22 cellular contexts compared by ENCODE assay signal in the genomic region with DNA sequence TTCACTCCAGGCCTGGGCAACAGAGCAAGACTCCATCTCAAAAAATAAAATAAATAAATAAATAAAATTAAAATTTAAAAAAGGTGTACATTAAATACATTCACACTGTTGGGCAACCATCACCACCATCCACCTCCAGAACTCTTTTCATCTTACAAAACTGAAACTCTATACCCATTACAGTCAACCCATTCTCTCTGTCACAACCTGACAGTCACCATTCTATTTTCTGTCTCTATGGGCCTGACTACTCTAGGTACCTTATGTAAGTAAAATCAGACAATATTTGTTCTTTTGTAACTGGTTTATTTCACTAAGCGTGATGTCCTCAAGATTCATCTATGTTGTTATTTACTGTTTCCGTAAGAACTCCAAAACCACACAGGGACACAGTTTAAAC.
"Had no signal": no experiment of that assay in that cellular context is flagged by ENCODE, and none has a peak within 500 bp of the region (broad histone marks: within the 10 kb centered on the region; RNA-seq: fewer than 3 reads in every experiment).

No MANE protein-coding gene starts in this region.

- H3K9me3 Mint-ChIP-seq: effector memory CD8-positive, alpha-beta T cell; neural crest cell had no signal

- ATAC-seq: effector memory CD8-positive, alpha-beta T cell; gastrocnemius medialis; pancreas; psoas muscle; stimulated activated memory B cell treated with anti-CD40 and anti-IgM and Interleukin-4, amounts not matched to agents 10 μg/mL and 1 μg/mL and 100 μg/mL, for 72 hours had no signal

- H3K4me3 Mint-ChIP-seq: activated naive CD4-positive, alpha-beta T cell treated with anti-CD3 and anti-CD28 coated beads, Interleukin-2, amount 10 ng/mL, durations not matched to agents 7 days and 5 days; activated T-cell treated with anti-CD3 and anti-CD28 coated beads, Interleukin-2, amount 50 U/mL, for 24 hours; effector memory CD8-positive, alpha-beta T cell; mesothelial cell of epicardium; naive B cell; neural crest cell; stimulated activated memory B cell treated with anti-CD40 and anti-IgM and Interleukin-4, amounts not matched to agents 10 μg/mL and 1 μg/mL and 100 μg/mL, for 72 hours had no signal

- H3K27me3 Mint-ChIP-seq: activated naive CD4-positive, alpha-beta T cell treated with anti-CD3 and anti-CD28 coated beads, Interleukin-2, amount 10 ng/mL, durations not matched to agents 7 days and 5 days; activated T-cell treated with anti-CD3 and anti-CD28 coated beads, Interleukin-2, amount 50 U/mL, for 24 hours; effector memory CD8-positive, alpha-beta T cell; naive B cell; stimulated activated memory B cell treated with anti-CD40 and anti-IgM and Interleukin-4, amounts not matched to agents 10 μg/mL and 1 μg/mL and 100 μg/mL, for 72 hours had no signal

- H3K27ac Mint-ChIP-seq: activated naive CD4-positive, alpha-beta T cell treated with anti-CD3 and anti-CD28 coated beads, Interleukin-2, amount 10 ng/mL, durations not matched to agents 7 days and 5 days; activated T-cell treated with anti-CD3 and anti-CD28 coated beads, Interleukin-2, amount 50 U/mL, for 24 hours; effector memory CD8-positive, alpha-beta T cell; mesothelial cell of epicardium; stimulated activated memory B cell treated with anti-CD40 and anti-IgM and Interleukin-4, amounts not matched to agents 10 μg/mL and 1 μg/mL and 100 μg/mL, for 72 hours had no signal

- DNase-seq: activated CD8-positive, alpha-beta memory T cell treated with anti-CD3 and anti-CD28 coated beads, Interleukin-2, amount 50 U/mL, for 4 hours; activated effector memory CD4-positive, alpha-beta T cell treated with anti-CD3 and anti-CD28 coated beads, Interleukin-2, amount 50 U/mL, for 16 hours; activated naive CD4-positive, alpha-beta T cell treated with anti-CD3 and anti-CD28 coated beads, Interleukin-2, amount 10 ng/mL, durations not matched to agents 7 days and 5 days; activated T-cell treated with anti-CD3 and anti-CD28 coated beads, Interleukin-2, amount 50 U/mL, for 24 hours; brain microvascular endothelial cell; cortex of kidney; effector memory CD8-positive, alpha-beta T cell; erythroblast; gastrocnemius medialis; glutamatergic neuron; islet precursor cell; naive B cell; nucleus accumbens; pancreas; psoas muscle; sigmoid colon; small intestine; stimulated activated CD4-positive, alpha-beta T cell treated with anti-CD3 and anti-CD28 coated beads, Interleukin-4, amount 100 ng/mL, for 24 hours; T-helper 2 cell had no signal
